Comparison of ENCODE assay signal across 13 cellular contexts in the genomic region with DNA sequence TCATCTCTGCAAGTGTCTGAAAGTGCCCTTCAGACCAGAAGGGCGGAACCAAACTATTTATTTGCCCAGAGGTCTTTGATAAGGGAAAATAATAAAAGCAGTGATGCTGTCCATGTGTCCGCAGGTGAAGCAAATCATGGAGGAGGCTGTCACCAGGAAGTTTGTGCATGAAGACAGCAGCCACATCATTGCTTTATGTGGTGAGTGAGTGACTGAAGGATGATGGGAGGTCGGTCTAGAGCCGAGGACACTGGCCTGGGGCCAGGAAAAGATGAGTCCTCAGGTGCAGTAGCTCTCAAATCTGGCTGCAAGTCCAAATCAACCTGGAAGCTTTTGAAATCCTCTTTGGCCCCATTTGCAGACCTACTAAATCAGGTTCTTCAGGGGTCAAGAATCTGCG. TPM values are rescaled to one million over a fixed set of nuclear protein-coding genes. Genes with fewer than 3 reads are reported as not detected.
DNase-seq lines count a peak whose midpoint lies in the region.
"Had no signal": no experiment of that assay in that cellular context is flagged by ENCODE, and none has a peak within 500 bp of the region (broad histone marks: within the 10 kb centered on the region; RNA-seq: fewer than 3 reads in every experiment).

No MANE protein-coding gene starts in this region.

- H3K4me3 Mint-ChIP-seq in activated naive CD8-positive, alpha-beta T cell, result no peak overlapping the region
- H3K4me3 Mint-ChIP-seq: GM23338 had no signal

- no peaks in the 10 kb centered on the region for H3K27me3 Mint-ChIP-seq in activated naive CD8-positive, alpha-beta T cell
- H3K27me3 Mint-ChIP-seq: CD4-positive, CD25-positive, alpha-beta regulatory T cell had no signal

- peaks cover 28% of the 10 kb centered on the region for H3K4me1 Mint-ChIP-seq in activated naive CD8-positive, alpha-beta T cell (ENCODE audit: low read depth)

- peak; percentile 45 for DNase-seq in DMS53 (lab: John Stamatoyannopoulos, UW)
- DNase-seq in DMS53 treated with DMSO at 0.1 percent for 48 hours (lab: John Stamatoyannopoulos, UW; ENCODE audit: unreplicated experiment), result no peak
- DNase-seq in RKO (ENCODE audit: low spot score), result peak; percentile 56
- DNase-seq in stimulated activated CD4-positive, alpha-beta T cell treated with anti-CD3 and anti-CD28 coated beads, Interleukin-4, amount 100 ng/mL, for 24 hours, result peak; percentile 35
- no peak for DNase-seq in NCI-H2107 (lab: John Stamatoyannopoulos, UW)
- no peak for DNase-seq in GOT3 (lab: John Stamatoyannopoulos, UW)
- DNase-seq in occipital lobe (lab: John Stamatoyannopoulos, UW), result no peak
- DNase-seq: CD4-positive, CD25-positive, alpha-beta regulatory T cell; effector CD8-positive, alpha-beta T cell; pancreas; testis had no signal

- peak overlapping the region; percentile 73 for H3K27ac Mint-ChIP-seq in activated naive CD8-positive, alpha-beta T cell
- H3K27ac Mint-ChIP-seq: GM23338 had no signal

- peaks cover 5% of the 10 kb centered on the region for H3K36me3 Mint-ChIP-seq in activated naive CD8-positive, alpha-beta T cell

- no peaks in the 10 kb centered on the region for H3K9me3 Mint-ChIP-seq in activated naive CD8-positive, alpha-beta T cell (ENCODE audit: low read depth)
- H3K9me3 Mint-ChIP-seq: CD4-positive, CD25-positive, alpha-beta regulatory T cell; GM23338 had no signal

RNA-seq across cellular contexts. Expression of a gene that starts 6.1 kb away (rescaled TPM):
- total RNA-seq in occipital lobe, result 63.5 TPM

RNA-seq across cellular contexts. Expression of a gene that starts 7.2 kb away (rescaled TPM):
- 26.5 TPM for total RNA-seq in occipital lobe

RNA-seq across cellular contexts. Expression of a gene that starts 39.7 kb away (rescaled TPM):
- total RNA-seq in occipital lobe, result 57.9 TPM

RNA-seq across cellular contexts. Expression of a gene that starts 39.8 kb away (rescaled TPM):
- total RNA-seq in occipital lobe, result 19.8 TPM

RNA-seq across cellular contexts. Expression of a gene that starts 57.4 kb away (rescaled TPM):
- total RNA-seq in occipital lobe, result 7.6 TPM

Comparison
In these comparisons a context has a peak if more than half of its experiments do, and no peak if none do; other contexts are left out.
1. DNase-seq: peak in DMS53 (single experiment), RKO (single experiment) and stimulated activated CD4-positive, alpha-beta T cell treated with anti-CD3 and anti-CD28 coated beads, Interleukin-4, amount 100 ng/mL, for 24 hours (single experiment); none in DMS53 treated with DMSO at 0.1 percent for 48 hours (single experiment), NCI-H2107 (single experiment), GOT3 (single experiment) and occipital lobe (single experiment).